In the genomic region with DNA sequence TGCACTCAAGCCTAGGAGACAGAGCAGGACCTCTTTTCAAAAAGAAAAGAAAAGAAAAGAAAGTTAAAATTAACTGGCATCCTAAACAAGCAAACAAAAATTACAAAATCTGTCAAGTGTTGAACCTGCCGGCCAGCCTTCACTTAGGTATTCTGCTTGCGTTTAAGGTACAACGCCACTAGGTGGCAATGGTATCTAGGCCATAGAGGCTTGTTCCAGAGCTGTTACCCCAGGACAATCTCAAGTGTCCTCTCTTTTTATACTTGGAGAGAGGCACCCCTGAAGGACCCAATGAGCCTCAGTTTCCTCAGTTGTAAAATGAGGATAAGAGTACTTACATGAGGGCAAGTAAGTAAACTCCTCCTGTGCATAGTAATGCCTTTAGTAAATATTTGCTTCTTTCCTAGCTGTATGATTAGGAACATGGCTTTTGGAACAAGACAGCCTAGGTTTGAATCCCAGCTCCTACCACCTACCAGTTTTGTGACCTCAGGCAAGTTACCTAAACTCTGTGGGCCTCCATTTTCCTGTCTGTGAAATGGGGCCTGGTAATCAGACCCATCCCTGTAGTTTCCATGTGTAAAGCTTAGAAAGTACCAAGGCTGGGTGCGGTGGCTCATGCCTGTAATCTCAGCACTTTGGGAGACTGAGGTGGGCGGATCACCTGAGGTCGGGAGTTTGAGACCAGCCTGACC, we compare ENCODE assay signal across 8 cellular contexts. TPM values are rescaled to one million over a fixed set of nuclear protein-coding genes. Genes with fewer than 3 reads are reported as not detected.
DNase-seq lines count a peak whose midpoint lies in the region; ATAC-seq and TF ChIP-seq lines count a peak whose summit lies in the region.

No MANE protein-coding gene starts in this region.

- H3K27me3 ChIP-seq in AG04450 (ENCODE audit: control insufficient read depth, insufficient read depth, low read length) (peaks cover 3% of the 10 kb centered on the region), neural progenitor cell (peaks cover 6% of the 10 kb centered on the region)

- H3F3A ChIP-seq in neural progenitor cell (ENCODE audit: low read depth), result peaks cover 16% of the 10 kb centered on the region

- ATAC-seq in activated CD8-positive, alpha-beta T cell treated with anti-CD3 and anti-CD28 coated beads, Interleukin-2, amount 10 ng/mL, durations not matched to agents 7 days and 5 days, result peak; percentile 65
- peak; percentile 73 for ATAC-seq in esophagus mucosa
- no peak for ATAC-seq in HG02840 (IDR thresholded peaks at IDR 0.05; ENCODE audit: low FRiP score, unreplicated experiment)

- H3K4me3 ChIP-seq in AG04450 (ENCODE audit: low read depth, low read length) (no peak overlapping the region), neural progenitor cell (no peak overlapping the region)

- H3K4me1 Mint-ChIP-seq in activated CD8-positive, alpha-beta T cell treated with anti-CD3 and anti-CD28 coated beads, Interleukin-2, amount 10 ng/mL, durations not matched to agents 7 days and 5 days (ENCODE audit: low read depth), result peaks cover 1% of the 10 kb centered on the region
- H3K4me1 Mint-ChIP-seq in neural progenitor cell, result peaks cover 24% of the 10 kb centered on the region

- peaks cover 18% of the 10 kb centered on the region for H3K27me3 Mint-ChIP-seq in activated CD8-positive, alpha-beta T cell treated with anti-CD3 and anti-CD28 coated beads, Interleukin-2, amount 10 ng/mL, durations not matched to agents 7 days and 5 days (ENCODE audit: low read depth)
- peaks cover 14% of the 10 kb centered on the region for H3K27me3 Mint-ChIP-seq in neural progenitor cell (ENCODE audit: insufficient read depth, low read depth)

- POLR2A ChIA-PET in AG04450 (lab: Yijun Ruan, JAX), result no interaction called here
- POLR2A ChIA-PET in activated CD8-positive, alpha-beta T cell treated with anti-CD3 and anti-CD28 coated beads, Interleukin-2, amount 10 ng/mL, durations not matched to agents 7 days and 5 days (lab: Charles Lee), result interaction anchor here (0.6 to 0.9 kb wide), 2 partner anchors 152 to 297 kb away, joined by 3 read pairs; no protein-coding TSS in a partner anchor

- no peaks in the 10 kb centered on the region for H3K9me3 Mint-ChIP-seq in activated CD8-positive, alpha-beta T cell treated with anti-CD3 and anti-CD28 coated beads, Interleukin-2, amount 10 ng/mL, durations not matched to agents 7 days and 5 days (ENCODE audit: insufficient read depth)
- no peaks in the 10 kb centered on the region for H3K9me3 Mint-ChIP-seq in neural progenitor cell

- no peaks in the 10 kb centered on the region for H3K36me3 ChIP-seq in neural progenitor cell

- no peak overlapping the region for H3K4me3 Mint-ChIP-seq in activated CD8-positive, alpha-beta T cell treated with anti-CD3 and anti-CD28 coated beads, Interleukin-2, amount 10 ng/mL, durations not matched to agents 7 days and 5 days
- H3K4me3 Mint-ChIP-seq in neural progenitor cell, result no peak overlapping the region

- H3K79me2 ChIP-seq in neural progenitor cell (ENCODE audit: low read depth), result no peaks in the 10 kb centered on the region

- H3K27ac Mint-ChIP-seq in activated CD8-positive, alpha-beta T cell treated with anti-CD3 and anti-CD28 coated beads, Interleukin-2, amount 10 ng/mL, durations not matched to agents 7 days and 5 days, result no peak overlapping the region
- no peak overlapping the region for H3K27ac Mint-ChIP-seq in neural progenitor cell

- H3K4me1 ChIP-seq in neural progenitor cell, result peaks cover 11% of the 10 kb centered on the region

- H2AFZ ChIP-seq in neural progenitor cell (replicated peaks), result no peak overlapping the region

- H3K9me3 ChIP-seq in AG04450 (ENCODE audit: control insufficient read depth, insufficient read depth, low read length), result peaks cover 4% of the 10 kb centered on the region; the same call in 1 of the 2 replicates
- no peaks in the 10 kb centered on the region for H3K9me3 ChIP-seq in neural progenitor cell (ENCODE audit: low read depth)

- in situ Hi-C loops in GM13977 (cut with MboI; ENCODE audit: low pct_unique_long_range_greater_than_20kb, low sequenced_read_pairs, unreplicated experiment), result no loop called here

- no peak overlapping the region for H3K27ac ChIP-seq in AG04450 (ENCODE audit: low read depth, low read length)
- no peak overlapping the region for H3K27ac ChIP-seq in neural progenitor cell

- H3K9ac ChIP-seq in neural progenitor cell, result no peak overlapping the region

- no peaks in the 10 kb centered on the region for H3K36me3 Mint-ChIP-seq in activated CD8-positive, alpha-beta T cell treated with anti-CD3 and anti-CD28 coated beads, Interleukin-2, amount 10 ng/mL, durations not matched to agents 7 days and 5 days (ENCODE audit: low read depth)
- no peaks in the 10 kb centered on the region for H3K36me3 Mint-ChIP-seq in neural progenitor cell

- H4K20me1 ChIP-seq in neural progenitor cell (ENCODE audit: low read depth), result no peaks in the 10 kb centered on the region

- H3K4me2 ChIP-seq in neural progenitor cell, result no peak overlapping the region

- peak; percentile 66 for TF ChIP-seq CTCF in AG04450 (IDR thresholded peaks at IDR 0.05; ENCODE audit: low read depth, low read length)
- peak; percentile 88 for TF ChIP-seq CTCF in GM13977 (IDR thresholded peaks at IDR 0.05; ENCODE audit: extremely low read depth, insufficient read depth, missing control alignments)
- TF ChIP-seq CTCF in neural progenitor cell (IDR thresholded peaks at IDR 0.05), result peak; percentile 86

- no peak for DNase-seq in AG04450 (ENCODE audit: low read depth, low spot score)
- DNase-seq in GM13977 (ENCODE audit: low spot score), result peak; percentile 81
- DNase-seq in NCI-H748 treated with DMSO at 0.1 percent for 48 hours (lab: John Stamatoyannopoulos, UW), result peak; percentile 66
- peak; percentile 67 for DNase-seq in activated CD8-positive, alpha-beta T cell treated with anti-CD3 and anti-CD28 coated beads, Interleukin-2, amount 10 ng/mL, durations not matched to agents 7 days and 5 days
- peak; percentile 77 for DNase-seq in neural progenitor cell (ENCODE audit: low spot score)
- no peak for DNase-seq in NCI-H2227 treated with DMSO at 0.1 percent for 48 hours (lab: John Stamatoyannopoulos, UW)

- CTCF ChIA-PET in AG04450 (lab: Charles Lee), result interaction anchor here (0.6 to 4.9 kb wide), 7 partner anchors 11 to 151 kb away, joined by 3 to 53 read pairs (median 3); a partner anchor contains a TSS
- CTCF ChIA-PET in activated CD8-positive, alpha-beta T cell treated with anti-CD3 and anti-CD28 coated beads, Interleukin-2, amount 10 ng/mL, durations not matched to agents 7 days and 5 days (lab: Charles Lee), result interaction anchor here (0.6 to 5.4 kb wide), 38 partner anchors 9 to 745 kb away, joined by 3 to 106 read pairs (median 4); a partner anchor contains a TSS

RNA-seq across cellular contexts. Expression of a gene that starts 5.8 kb away (rescaled TPM):
- 0.04 TPM in 1 of 2 replicates, not detected in the other for polyA plus RNA-seq in AG04450 (2011; rRNA removed)
- polyA minus RNA-seq in AG04450 (2011; rRNA and poly(A)+ RNA removed), result not detected in 2 replicates
- 1 to 10 TPM; 1.4 to 1.9 TPM for total RNA-seq in activated CD8-positive, alpha-beta T cell treated with anti-CD3 and anti-CD28 coated beads, Interleukin-2, amount 10 ng/mL, durations not matched to agents 7 days and 5 days
- not detected for total RNA-seq in esophagus mucosa
- 0.41 and 1.8 TPM in 2 replicates for total RNA-seq in neural progenitor cell (ENCODE audit: low replicate concordance)

RNA-seq across cellular contexts. Expression of a gene that starts 34.2 kb away (rescaled TPM):
- 2,426 and 3,003 TPM in 2 replicates for polyA plus RNA-seq in AG04450 (2011; rRNA removed)
- 908 and 1,136 TPM in 2 replicates for polyA minus RNA-seq in AG04450 (2011; rRNA and poly(A)+ RNA removed)
- total RNA-seq in activated CD8-positive, alpha-beta T cell treated with anti-CD3 and anti-CD28 coated beads, Interleukin-2, amount 10 ng/mL, durations not matched to agents 7 days and 5 days, result 1,000 to 10,000 TPM; 1,272 to 1,289 TPM
- total RNA-seq in esophagus mucosa, result 1,684 TPM
- 4,003 and 4,850 TPM in 2 replicates for total RNA-seq in neural progenitor cell (ENCODE audit: low replicate concordance)

Comparison
In these comparisons a context has a peak if more than half of its experiments do, and no peak if none do; other contexts are left out.
1. DNase-seq: peak in GM13977 (single experiment), NCI-H748 treated with DMSO at 0.1 percent for 48 hours (single experiment), activated CD8-positive, alpha-beta T cell treated with anti-CD3 and anti-CD28 coated beads, Interleukin-2, amount 10 ng/mL, durations not matched to agents 7 days and 5 days (single experiment) and neural progenitor cell (single experiment); none in AG04450 (single experiment) and NCI-H2227 treated with DMSO at 0.1 percent for 48 hours (single experiment).
2. Peak in every context shown above with its lines, with median percentiles within 50 percentile points of each other: CTCF ChIP-seq.